ENCODE assay signal across 26 cellular contexts in the genomic region with DNA sequence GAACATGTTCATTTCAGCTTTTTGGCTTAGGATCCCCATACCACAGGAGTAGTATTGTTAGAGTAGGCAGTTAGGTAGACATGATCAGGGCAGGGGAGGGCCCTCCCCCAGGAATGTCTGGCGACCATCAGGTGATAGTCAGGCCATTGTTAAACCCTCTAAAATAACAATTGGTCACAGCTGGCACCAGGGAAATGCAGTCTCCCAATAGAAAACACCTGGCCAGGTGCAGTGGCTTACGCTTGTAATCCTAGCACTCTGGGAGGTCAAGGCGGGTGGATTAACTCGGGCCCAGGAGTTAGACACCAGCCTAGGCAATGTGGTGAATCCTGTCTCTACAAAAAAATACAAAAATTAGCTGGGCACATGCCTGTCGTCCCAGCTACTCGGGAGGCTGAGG.
DNase-seq lines count a peak whose midpoint lies in the region; ATAC-seq and TF ChIP-seq lines count a peak whose summit lies in the region.
"Had no signal": no experiment of that assay in that cellular context is flagged by ENCODE, and none has a peak within 500 bp of the region (broad histone marks: within the 10 kb centered on the region; RNA-seq: fewer than 3 reads in every experiment).

No MANE protein-coding gene starts in this region.

- no peak overlapping the region for H2AFZ ChIP-seq in GM23338
- H2AFZ ChIP-seq: GM23248 had no signal

- no peaks in the 10 kb centered on the region for H3K9me3 ChIP-seq in stomach
- H3K9me3 ChIP-seq: BLaER1, esophagus squamous epithelium, heart left ventricle, ovary, upper lobe of left lung had no signal

- H3K9me3 Mint-ChIP-seq in GM23338, result peaks cover 3% of the 10 kb centered on the region; the same call in 2 of the 3 replicates
- H3K9me3 Mint-ChIP-seq in activated CD4-positive, alpha-beta T cell treated with anti-CD3 and anti-CD28 coated beads for 36 hours (ENCODE audit: low read depth), result no peaks in the 10 kb centered on the region
- H3K9me3 Mint-ChIP-seq: activated naive CD4-positive, alpha-beta T cell treated with anti-CD3 and anti-CD28 coated beads, Interleukin-2, amount 50 U/mL, for 24 hours; memory B cell; stimulated activated naive B cell treated with anti-CD40 and anti-IgM and Interleukin-4, amounts not matched to agents 10 μg/mL and 1 μg/mL and 100 μg/mL, for 72 hours had no signal

- POLR2A ChIA-PET in activated CD4-positive, alpha-beta T cell treated with anti-CD3 and anti-CD28 coated beads for 36 hours (lab: Charles Lee), result no interaction called here

- peaks cover 5% of the 10 kb centered on the region; the same call in 1 of the 2 replicates for H3F3A ChIP-seq in GM23338 (replicated peaks; ENCODE audit: low read depth)

- ATAC-seq in GM23338, result peak; percentile 85
- ATAC-seq in activated CD4-positive, alpha-beta T cell treated with anti-CD3 and anti-CD28 coated beads for 36 hours, result no peak
- ATAC-seq: foreskin keratinocyte; heart left ventricle; stimulated activated naive B cell treated with anti-CD40 and anti-IgM and Interleukin-4, amounts not matched to agents 10 μg/mL and 1 μg/mL and 100 μg/mL, for 72 hours had no signal

- DNase-seq in COR-L47 (lab: John Stamatoyannopoulos, UW) (peak; percentile 20), GM23338 (ENCODE audit: low spot score) (peak; percentile 98), NCI-H69 (lab: John Stamatoyannopoulos, UW) (peak; percentile 88), iPS-NIHi11 (ENCODE audit: low spot score) (peak; percentile 55), stomach (no peak), SHP77 treated with DMSO at 0.1 percent for 48 hours (lab: John Stamatoyannopoulos, UW) (no peak)
- no peak for DNase-seq in activated CD4-positive, alpha-beta T cell treated with anti-CD3 and anti-CD28 coated beads for 36 hours
- DNase-seq: activated CD4-positive, alpha-beta T cell treated with anti-CD3 and anti-CD28 coated beads for 4 hours; amniotic stem cell; brain microvascular endothelial cell; esophagus squamous epithelium; foreskin keratinocyte; GM23248; heart left ventricle; KBM-7; NCI-H1092 treated with DMSO at 0.1 percent for 48 hours; NCI-H2081 treated with DMSO at 0.1 percent for 48 hours; nephron progenitor cell; ovary; SIG-M5; small intestine; stimulated activated naive B cell treated with anti-CD40 and anti-IgM and Interleukin-4, amounts not matched to agents 10 μg/mL and 1 μg/mL and 100 μg/mL, for 72 hours; upper lobe of left lung had no signal

- TF ChIP-seq POLR2A in stomach (IDR thresholded peaks at IDR 0.05), result no peak

- peak overlapping the region; percentile 85; the same call in 1 of the 2 replicates for H3K27ac Mint-ChIP-seq in GM23338
- H3K27ac Mint-ChIP-seq in activated CD4-positive, alpha-beta T cell treated with anti-CD3 and anti-CD28 coated beads for 36 hours, result no peak overlapping the region
- H3K27ac Mint-ChIP-seq: activated naive CD4-positive, alpha-beta T cell treated with anti-CD3 and anti-CD28 coated beads, Interleukin-2, amount 50 U/mL, for 24 hours; memory B cell; stimulated activated naive B cell treated with anti-CD40 and anti-IgM and Interleukin-4, amounts not matched to agents 10 μg/mL and 1 μg/mL and 100 μg/mL, for 72 hours had no signal

- H3K4me2 ChIP-seq in GM23338, result peak overlapping the region; percentile 56

- CTCF ChIA-PET in activated CD4-positive, alpha-beta T cell treated with anti-CD3 and anti-CD28 coated beads for 36 hours (lab: Charles Lee), result no interaction called here

- H3K36me3 Mint-ChIP-seq in GM23338 (ENCODE audit: low read depth), result peaks cover 17% of the 10 kb centered on the region
- H3K36me3 Mint-ChIP-seq in activated CD4-positive, alpha-beta T cell treated with anti-CD3 and anti-CD28 coated beads for 36 hours (ENCODE audit: low read depth), result no peaks in the 10 kb centered on the region
- H3K36me3 Mint-ChIP-seq: activated naive CD4-positive, alpha-beta T cell treated with anti-CD3 and anti-CD28 coated beads, Interleukin-2, amount 50 U/mL, for 24 hours; memory B cell; stimulated activated naive B cell treated with anti-CD40 and anti-IgM and Interleukin-4, amounts not matched to agents 10 μg/mL and 1 μg/mL and 100 μg/mL, for 72 hours had no signal

- no peaks in the 10 kb centered on the region for H4K20me1 ChIP-seq in GM23338 (replicated peaks; ENCODE audit: insufficient read depth)
- H4K20me1 ChIP-seq: BLaER1 had no signal

- H3K27me3 ChIP-seq in GM23338 (ENCODE audit: insufficient read depth) (peaks cover 20% of the 10 kb centered on the region; the same call in 1 of the 2 replicates), stomach (no peaks in the 10 kb centered on the region)
- H3K27me3 ChIP-seq: BLaER1, brain microvascular endothelial cell, esophagus squamous epithelium, foreskin keratinocyte, heart left ventricle, ovary, upper lobe of left lung had no signal

- peak overlapping the region; percentile 27; the same call in 1 of the 2 replicates for H3K27ac ChIP-seq in GM23338 (ENCODE audit: low read depth)
- no peak overlapping the region for H3K27ac ChIP-seq in stomach
- H3K27ac ChIP-seq: BLaER1, brain microvascular endothelial cell, esophagus squamous epithelium, foreskin keratinocyte, GM23248, heart left ventricle, ovary, upper lobe of left lung had no signal

- no peak for TF ChIP-seq EP300 in stomach (IDR thresholded peaks at IDR 0.05)

- H3K79me2 ChIP-seq in GM23338 (replicated peaks; ENCODE audit: insufficient read depth), result no peaks in the 10 kb centered on the region

- H3K4me1 Mint-ChIP-seq in GM23338, result peaks cover 72% of the 10 kb centered on the region
- peaks cover 3% of the 10 kb centered on the region for H3K4me1 Mint-ChIP-seq in activated CD4-positive, alpha-beta T cell treated with anti-CD3 and anti-CD28 coated beads for 36 hours
- H3K4me1 Mint-ChIP-seq: activated naive CD4-positive, alpha-beta T cell treated with anti-CD3 and anti-CD28 coated beads, Interleukin-2, amount 50 U/mL, for 24 hours; stimulated activated naive B cell treated with anti-CD40 and anti-IgM and Interleukin-4, amounts not matched to agents 10 μg/mL and 1 μg/mL and 100 μg/mL, for 72 hours had no signal

- peak overlapping the region; percentile 23; the same call in 2 of the 3 replicates for H3K4me3 Mint-ChIP-seq in GM23338
- H3K4me3 Mint-ChIP-seq in activated CD4-positive, alpha-beta T cell treated with anti-CD3 and anti-CD28 coated beads for 36 hours, result no peak overlapping the region
- H3K4me3 Mint-ChIP-seq: activated naive CD4-positive, alpha-beta T cell treated with anti-CD3 and anti-CD28 coated beads, Interleukin-2, amount 50 U/mL, for 24 hours; memory B cell; nephron progenitor cell; stimulated activated naive B cell treated with anti-CD40 and anti-IgM and Interleukin-4, amounts not matched to agents 10 μg/mL and 1 μg/mL and 100 μg/mL, for 72 hours had no signal

- peaks cover 47% of the 10 kb centered on the region for H3K27me3 Mint-ChIP-seq in GM23338 (ENCODE audit: insufficient read depth, low read depth, poor library complexity)
- H3K27me3 Mint-ChIP-seq in activated CD4-positive, alpha-beta T cell treated with anti-CD3 and anti-CD28 coated beads for 36 hours, result no peaks in the 10 kb centered on the region
- H3K27me3 Mint-ChIP-seq: activated naive CD4-positive, alpha-beta T cell treated with anti-CD3 and anti-CD28 coated beads, Interleukin-2, amount 50 U/mL, for 24 hours had no signal

- no peak for TF ChIP-seq CTCF in GM23338 (conservative IDR thresholded peaks at IDR 0.05; ENCODE audit: low read depth in 2 of 2)
- TF ChIP-seq CTCF in stomach (IDR thresholded peaks at IDR 0.05), result no peak

- WGBS in stomach, 5 donors, result 70 to 98% (median 84%) methylated on average over 6 of the region's 6 CpGs

- intact Hi-C loops in activated CD4-positive, alpha-beta T cell treated with anti-CD3 and anti-CD28 coated beads for 36 hours (cut with DNase I, micrococcal nuclease), result no loop called here
- intact Hi-C loops in stomach (cut with DNase I; ENCODE audit: low total_unique reads), result no loop called here

- H3K36me3 ChIP-seq in GM23338 (ENCODE audit: insufficient read depth) (no peaks in the 10 kb centered on the region), stomach (no peaks in the 10 kb centered on the region)
- H3K36me3 ChIP-seq: BLaER1, brain microvascular endothelial cell, esophagus squamous epithelium, heart left ventricle, ovary, upper lobe of left lung had no signal

- H3K4me1 ChIP-seq in GM23338 (ENCODE audit: insufficient read depth) (peaks cover 72% of the 10 kb centered on the region), stomach (peaks cover 0 to 8% (median 0%) of the 10 kb centered on the region in 4 donors)
- H3K4me1 ChIP-seq: upper lobe of left lung had no signal

- peak overlapping the region; percentile 22 for H3K4me3 ChIP-seq in GM23338
- no peak overlapping the region for H3K4me3 ChIP-seq in stomach
- H3K4me3 ChIP-seq: BLaER1, esophagus squamous epithelium, GM23248, heart left ventricle, ovary, upper lobe of left lung had no signal

- no peaks in the 10 kb centered on the region for H3K9me2 ChIP-seq in GM23338 (ENCODE audit: insufficient read depth)

TF ChIP-seq in GM23338, 12 proteins besides CTCF, POLR2A, EP300 and RAD21 (continues in another document):
- no peak for TF ChIP-seq STAT1 (IDR thresholded peaks at IDR 0.05; ENCODE audit: unreplicated experiment)
- no peak for TF ChIP-seq EZH2 (IDR thresholded peaks at IDR 0.05; ENCODE audit: low read depth, unreplicated experiment)
- TF ChIP-seq ZNF331 (CRISPR knock-in tag; IDR thresholded peaks at IDR 0.05; ENCODE audit: low read depth), result no peak

Comparison
In these comparisons a context has a peak if more than half of its experiments do, and no peak if none do; other contexts are left out.
1. DNase-seq: peak in COR-L47 (single experiment), GM23338 (single experiment), NCI-H69 (single experiment) and iPS-NIHi11 (single experiment); none in activated CD4-positive, alpha-beta T cell treated with anti-CD3 and anti-CD28 coated beads for 36 hours (single experiment), stomach (single experiment) and SHP77 treated with DMSO at 0.1 percent for 48 hours (single experiment).